In genomic region chr3:119350114-119350513, GRCh38 we compare ENCODE assay signal across 13 cellular contexts. TPM values are rescaled to one million over a fixed set of nuclear protein-coding genes. Genes with fewer than 3 reads are reported as not detected.
A peak's percentile ranks its signal among the peaks of the same experiment; 100 is the strongest.
DNase-seq lines count a peak whose midpoint lies in the region; ATAC-seq and TF ChIP-seq lines count a peak whose summit lies in the region.
"Had no signal": no experiment of that assay in that cellular context is flagged by ENCODE, and none has a peak within 500 bp of the region (broad histone marks: within the 10 kb centered on the region; RNA-seq: fewer than 3 reads in every experiment).

No MANE protein-coding gene starts in this region.

- H3K36me3 Mint-ChIP-seq in endothelial cell (ENCODE audit: low read depth, unreplicated experiment), result peaks cover 25% of the 10 kb centered on the region

- 42% methylated on average over 10 of the region's 10 CpGs for WGBS in liver
- 37 to 48% (median 40%) methylated on average over 10 of the region's 10 CpGs for WGBS in stomach, 5 donors

- no peak for TF ChIP-seq EP300 in stomach (IDR thresholded peaks at IDR 0.05)

- peak; percentile 6 to 18 for TF ChIP-seq RAD21 in liver (IDR thresholded peaks at IDR 0.05)

- peaks cover 11% of the 10 kb centered on the region for H3K27me3 Mint-ChIP-seq in endothelial cell (ENCODE audit: unreplicated experiment)
- H3K27me3 Mint-ChIP-seq: activated T-cell treated with anti-CD3 and anti-CD28 coated beads, Interleukin-2, amount 50 U/mL, for 24 hours had no signal

- peak overlapping the region; percentile 98 for H3K27ac Mint-ChIP-seq in endothelial cell (ENCODE audit: unreplicated experiment)
- H3K27ac Mint-ChIP-seq: activated T-cell treated with anti-CD3 and anti-CD28 coated beads, Interleukin-2, amount 50 U/mL, for 24 hours had no signal

- TF ChIP-seq CTCF in endothelial cell (IDR thresholded peaks at IDR 0.05; ENCODE audit: unreplicated experiment) (no peak), liver (IDR thresholded peaks at IDR 0.05; ENCODE audit: low read depth, low read length, missing input control) (no peak), stomach (IDR thresholded peaks at IDR 0.05) (no peak)

- no peak overlapping the region for H3K9ac ChIP-seq in liver (ENCODE audit: low read depth in 1 of 2, low read length in 2 of 2)

- intact Hi-C loops in stomach (cut with DNase I; ENCODE audit: low total_unique reads), result no loop called here

- H3K4me3 ChIP-seq in liver (ENCODE audit: low read depth in 1 of 3, low read length in 3 of 3) (no peak overlapping the region), stomach (no peak overlapping the region)
- H3K4me3 ChIP-seq: breast epithelium, PC-9 had no signal

- H3K36me3 ChIP-seq in liver (ENCODE audit: control insufficient read depth in 4 of 4, insufficient read depth in 3 of 4, low read depth in 1 of 4, low read length in 3 of 4) (no peaks in the 10 kb centered on the region), stomach (no peaks in the 10 kb centered on the region)
- H3K36me3 ChIP-seq: breast epithelium had no signal

- H3K27me3 ChIP-seq in liver (ENCODE audit: control insufficient read depth in 4 of 4, insufficient read depth in 4 of 4, low read length in 3 of 4) (peaks cover 0 to 3% (median 1%) of the 10 kb centered on the region in 4 donors), stomach (no peaks in the 10 kb centered on the region)
- H3K27me3 ChIP-seq: breast epithelium had no signal

- peaks cover 73% of the 10 kb centered on the region for H3K4me1 Mint-ChIP-seq in endothelial cell (ENCODE audit: unreplicated experiment)

- H3K9me3 ChIP-seq in liver (ENCODE audit: control insufficient read depth in 4 of 4, low read length in 3 of 4) (no peaks in the 10 kb centered on the region), stomach (no peaks in the 10 kb centered on the region)
- H3K9me3 ChIP-seq: breast epithelium had no signal

- DNase-seq in KBM-7 (peak; percentile 10), endothelial cell (ENCODE audit: low spot score) (peak; percentile 67), stomach (no peak), Ammon's horn (ENCODE audit: low spot score) (no peak)
- DNase-seq: activated T-cell treated with anti-CD3 and anti-CD28 coated beads, Interleukin-2, amount 50 U/mL, for 24 hours; naive thymus-derived CD4-positive, alpha-beta T cell; NCI-H1930; PC-9 had no signal

- H3K27ac ChIP-seq in liver (ENCODE audit: low read depth in 1 of 2, low read length in 2 of 2) (no peak overlapping the region), stomach (peak overlapping the region in 3 of 5 donors; percentile 10 to 43 (median 18))
- H3K27ac ChIP-seq: PC-9 had no signal

- in situ Hi-C loops in KBM-7 (cut with MboI; ENCODE audit: low pct_unique_long_range_greater_than_20kb, low sequenced_read_pairs), result no loop called here

- no peak for TF ChIP-seq POLR2A in stomach (IDR thresholded peaks at IDR 0.05)

- ATAC-seq in GM21390 (IDR thresholded peaks at IDR 0.05; ENCODE audit: unreplicated experiment) (no peak), HG02938 (IDR thresholded peaks at IDR 0.05; ENCODE audit: unreplicated experiment) (no peak), HG02981 (IDR thresholded peaks at IDR 0.05; ENCODE audit: unreplicated experiment) (no peak)
- ATAC-seq: naive thymus-derived CD4-positive, alpha-beta T cell had no signal

- H3K4me1 ChIP-seq in liver (ENCODE audit: control insufficient read depth in 4 of 4, insufficient read depth in 4 of 4, low read length in 3 of 4), result no peaks in the 10 kb centered on the region
- H3K4me1 ChIP-seq in stomach, result peaks cover 4 to 26% (median 11%) of the 10 kb centered on the region in 4 donors
- H3K4me1 ChIP-seq: breast epithelium had no signal

- no peaks in the 10 kb centered on the region for H3K9me3 Mint-ChIP-seq in endothelial cell (ENCODE audit: unreplicated experiment)
- H3K9me3 Mint-ChIP-seq: activated T-cell treated with anti-CD3 and anti-CD28 coated beads, Interleukin-2, amount 50 U/mL, for 24 hours; naive thymus-derived CD4-positive, alpha-beta T cell had no signal

- peak overlapping the region; percentile 70 for H3K4me3 Mint-ChIP-seq in endothelial cell (ENCODE audit: unreplicated experiment)
- H3K4me3 Mint-ChIP-seq: activated T-cell treated with anti-CD3 and anti-CD28 coated beads, Interleukin-2, amount 50 U/mL, for 24 hours; naive thymus-derived CD4-positive, alpha-beta T cell had no signal

TF ChIP-seq in liver, 16 proteins besides CTCF, POLR2A, EP300 and RAD21:
- TF ChIP-seq YY1 (IDR thresholded peaks at IDR 0.05), result peak; percentile 57
- peak; percentile 21 for TF ChIP-seq MAX (IDR thresholded peaks at IDR 0.05)
- TF ChIP-seq HNF4G (IDR thresholded peaks at IDR 0.05), result no peak

RNA-seq across cellular contexts. Expression of gene ARHGAP31, which starts 55.9 kb away (rescaled TPM):
- total RNA-seq in endothelial cell (ENCODE audit: unreplicated experiment) (114 TPM), liver (1 to 10 TPM; 3.6 to 4.6 TPM), stomach (100 to 1,000 TPM in 1 of 5 donors, 10 to 100 TPM in 2, 1 to 10 TPM in 2; 2.9 to 275 (median 14.1) TPM)
- polyA plus RNA-seq in liver (1 to 10 TPM in 1 of 2 donors, under 1 TPM in 1; 0.99 to 1.5 TPM), stomach (1 to 10 TPM; 1.2 to 2.6 (median 2.1) TPM)

Comparison
In these comparisons a context has a peak if more than half of its experiments do, and no peak if none do; other contexts are left out.
1. DNase-seq: peak in KBM-7 (single experiment) and endothelial cell (single experiment); none in stomach (single experiment) and Ammon's horn (single experiment).
2. H3K27ac ChIP-seq: peak in stomach (3 of 5); none in liver (0 of 2).